11 cellular contexts compared by ENCODE assay signal in genomic region chr10:77392236-77392721, GRCh38.
A peak's percentile ranks its signal among the peaks of the same experiment; 100 is the strongest.
DNase-seq lines count a peak whose midpoint lies in the region; ATAC-seq, FAIRE-seq and TF ChIP-seq lines count a peak whose summit lies in the region.
"Had no signal": no experiment of that assay in that cellular context is flagged by ENCODE, and none has a peak within 500 bp of the region (broad histone marks: within the 10 kb centered on the region; RNA-seq: fewer than 3 reads in every experiment).

No MANE protein-coding gene starts in this region.

- H3K4me3 ChIP-seq in muscle layer of colon (ENCODE audit: low read depth in 1 of 2, low read length in 2 of 2), result no peak overlapping the region
- H3K4me3 ChIP-seq: heart right ventricle had no signal

- no peak overlapping the region for H3K4me3 Mint-ChIP-seq in chondrocyte (ENCODE audit: unreplicated experiment)
- H3K4me3 Mint-ChIP-seq: natural killer cell had no signal

- H3K9me3 Mint-ChIP-seq in chondrocyte (ENCODE audit: low read depth), result no peaks in the 10 kb centered on the region
- H3K9me3 Mint-ChIP-seq: natural killer cell had no signal

- H3K27me3 ChIP-seq in muscle layer of colon (ENCODE audit: control insufficient read depth in 1 of 2, insufficient read depth in 2 of 2, low read length in 2 of 2), result no peaks in the 10 kb centered on the region

- peak overlapping the region; percentile 58 for H3K27ac ChIP-seq in muscle layer of colon (ENCODE audit: low read depth, low read length)
- H3K27ac ChIP-seq in caudate nucleus (ENCODE audit: low read depth, low read length), result no peak overlapping the region
- H3K27ac ChIP-seq: heart right ventricle had no signal

- no peaks in the 10 kb centered on the region for H3K9me3 ChIP-seq in muscle layer of colon (ENCODE audit: low read length)
- H3K9me3 ChIP-seq: heart right ventricle had no signal

- TF ChIP-seq CTCF in chondrocyte (IDR thresholded peaks at IDR 0.05) (peak; percentile 3), GM20000 (IDR thresholded peaks at IDR 0.05; ENCODE audit: extremely low read depth, missing control alignments) (no peak)

- H3K4me1 Mint-ChIP-seq in chondrocyte (ENCODE audit: low read depth), result peaks cover 81% of the 10 kb centered on the region
- H3K4me1 Mint-ChIP-seq: natural killer cell had no signal

- no peaks in the 10 kb centered on the region for H3K27me3 Mint-ChIP-seq in chondrocyte (ENCODE audit: low read depth)

- no peak for ATAC-seq in HG02870 (IDR thresholded peaks at IDR 0.05; ENCODE audit: unreplicated experiment)
- ATAC-seq: natural killer cell had no signal

- no peak for FAIRE-seq in GM19239 (lab: Jason Lieb, UNC)

- H3K36me3 ChIP-seq in muscle layer of colon (ENCODE audit: insufficient read depth, low read length), result no peaks in the 10 kb centered on the region
- H3K36me3 ChIP-seq: heart right ventricle had no signal

- H3K36me3 Mint-ChIP-seq in chondrocyte (ENCODE audit: low read depth), result no peaks in the 10 kb centered on the region
- H3K36me3 Mint-ChIP-seq: natural killer cell had no signal

- H3K4me1 ChIP-seq in muscle layer of colon (ENCODE audit: insufficient read depth, low read length), result peaks cover 77% of the 10 kb centered on the region

- DNase-seq in AG08395 (ENCODE audit: low spot score), result peak; percentile 43
- DNase-seq in HS-5 (ENCODE audit: low read depth), result peak; percentile 85
- DNase-seq in chondrocyte (ENCODE audit: low spot score), result no peak
- DNase-seq in caudate nucleus (lab: John Stamatoyannopoulos, UW), result no peak
- no peak for DNase-seq in GM19239 (ENCODE audit: insufficient read length, low spot score)
- DNase-seq in GM20000 (ENCODE audit: low spot score), result no peak
- DNase-seq: activated CD4-positive, alpha-beta T cell treated with anti-CD3 and anti-CD28 coated beads for 1 hour; natural killer cell had no signal

- no peak overlapping the region for H3K9ac ChIP-seq in muscle layer of colon (ENCODE audit: low read length)

- peak overlapping the region; percentile 97 for H3K27ac Mint-ChIP-seq in chondrocyte (ENCODE audit: unreplicated experiment)
- H3K27ac Mint-ChIP-seq: natural killer cell had no signal

Comparison
In these comparisons a context has a peak if more than half of its experiments do, and no peak if none do; other contexts are left out.
1. DNase-seq: peak in AG08395 (single experiment) and HS-5 (single experiment); none in chondrocyte (single experiment), caudate nucleus (0 of 61), GM19239 (single experiment) and GM20000 (single experiment).